Comparison of ENCODE assay signal across 28 cellular contexts in the genomic region with DNA sequence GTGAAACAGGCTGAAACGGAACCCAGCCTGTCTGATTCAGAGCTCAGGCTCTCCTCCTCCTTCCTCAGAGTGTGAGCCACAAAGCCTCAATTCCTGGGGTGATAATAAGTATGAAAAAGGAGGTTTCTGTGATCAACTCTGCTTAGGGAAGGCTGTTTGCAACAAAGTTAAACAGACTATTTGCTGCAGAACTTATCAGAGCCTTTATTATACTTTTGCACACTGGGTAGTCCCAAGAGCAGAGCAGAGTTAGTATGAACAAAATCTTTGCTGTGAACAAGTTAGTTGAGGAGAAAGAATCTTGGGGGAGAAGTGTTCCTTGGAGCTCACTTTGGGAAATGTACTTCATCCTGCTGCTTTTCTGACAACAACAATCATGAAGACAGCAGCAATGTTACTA.
"Had no signal": no experiment of that assay in that cellular context is flagged by ENCODE, and none has a peak within 500 bp of the region (broad histone marks: within the 10 kb centered on the region; RNA-seq: fewer than 3 reads in every experiment).

No MANE protein-coding gene starts in this region.

- H3K9me3 ChIP-seq: stomach, suprapubic skin, testis, thoracic aorta, thyroid gland, tibial artery, tibial nerve, transverse colon, upper lobe of left lung, upper lobe of right lung, uterus, vagina had no signal

- H3K36me3 ChIP-seq: stomach, suprapubic skin, thoracic aorta, thyroid gland, tibial artery, tibial nerve, transverse colon, upper lobe of left lung, upper lobe of right lung, uterus, vagina had no signal

- DNase-seq: stimulated activated CD4-positive, alpha-beta T cell treated with anti-CD3 and anti-CD28 coated beads, Interleukin-2, amount 100 ng/mL, for 48 hours; stimulated activated CD4-positive, alpha-beta T cell treated with anti-CD3 and anti-CD28 coated beads, Interleukin-4, amount 100 ng/mL, for 1 hour; stimulated activated CD4-positive, alpha-beta T cell treated with anti-CD3 and anti-CD28 coated beads, Interleukin-4, amount 100 ng/mL, for 24 hours; stimulated activated CD4-positive, alpha-beta T cell treated with anti-CD3 and anti-CD28 coated beads, Interleukin-4, amount 100 ng/mL, for 4 hours; stimulated activated CD8-positive, alpha-beta memory T cell treated with anti-CD3 and anti-CD28 coated beads, Interleukin-4, amount 100 ng/mL, for 48 hours; stimulated activated naive B cell treated with anti-CD40 and anti-IgM and Interleukin-4, amounts not matched to agents 10 μg/mL and 1 μg/mL and 100 μg/mL, for 72 hours; stimulated activated naive CD4-positive, alpha-beta T cell; stimulated activated naive CD4-positive, alpha-beta T cell treated with Interleukin-2 at 50 U/mL for 16 hours; stimulated activated naive CD8-positive, alpha-beta T cell treated with anti-CD3 and anti-CD28 coated beads, Interleukin-15, amount 100 ng/mL, for 72 hours; stimulated activated naive CD8-positive, alpha-beta T cell treated with anti-CD3 and anti-CD28 coated beads, Interleukin-15, Interleukin-2, amounts not matched to agents 100 U/mL and 50 U/mL, for 24 hours; stomach; substantia nigra; testis; thyroid gland; tibial artery; transverse colon; upper lobe of left lung; upper lobe of right lung; uterus had no signal

- H3K4me1 Mint-ChIP-seq: stimulated activated memory B cell treated with anti-CD40 and anti-IgM and Interleukin-4, amounts not matched to agents 10 μg/mL and 1 μg/mL and 100 μg/mL, for 72 hours had no signal

- H3K36me3 Mint-ChIP-seq: stimulated activated effector memory CD8-positive, alpha-beta T cell treated with anti-CD3 and anti-CD28 coated beads, Interleukin-12 subunit alpha, Interleukin-12 subunit beta, amount 100 ng/mL, for 72 hours; stimulated activated memory B cell treated with anti-CD40 and anti-IgM and Interleukin-4, amounts not matched to agents 10 μg/mL and 1 μg/mL and 100 μg/mL, for 72 hours; stimulated activated naive B cell treated with anti-CD40 and anti-IgM and Interleukin-4, amounts not matched to agents 10 μg/mL and 1 μg/mL and 100 μg/mL, for 72 hours; type B pancreatic cell had no signal

- H3K4me3 Mint-ChIP-seq: stimulated activated effector memory CD8-positive, alpha-beta T cell treated with anti-CD3 and anti-CD28 coated beads, Interleukin-12 subunit alpha, Interleukin-12 subunit beta, amount 100 ng/mL, for 72 hours; stimulated activated memory B cell treated with anti-CD40 and anti-IgM and Interleukin-4, amounts not matched to agents 10 μg/mL and 1 μg/mL and 100 μg/mL, for 72 hours; stimulated activated naive B cell treated with anti-CD40 and anti-IgM and Interleukin-4, amounts not matched to agents 10 μg/mL and 1 μg/mL and 100 μg/mL, for 72 hours; stimulated activated naive CD8-positive, alpha-beta T cell treated with anti-CD3 and anti-CD28 coated beads, Interleukin-15, amount 100 ng/mL, for 72 hours; stimulated activated naive CD8-positive, alpha-beta T cell treated with anti-CD3 and anti-CD28 coated beads, Interleukin-15, Interleukin-2, amounts not matched to agents 100 ng/mL and 50 ng/mL, for 24 hours; type B pancreatic cell had no signal

- H3K27ac ChIP-seq: stomach, suprapubic skin, testis, thoracic aorta, thyroid gland, tibial artery, tibial nerve, transverse colon, upper lobe of left lung, upper lobe of right lung, uterus, vagina had no signal

- H3K27ac Mint-ChIP-seq: stimulated activated effector memory CD8-positive, alpha-beta T cell treated with anti-CD3 and anti-CD28 coated beads, Interleukin-12 subunit alpha, Interleukin-12 subunit beta, amount 100 ng/mL, for 72 hours; stimulated activated memory B cell treated with anti-CD40 and anti-IgM and Interleukin-4, amounts not matched to agents 10 μg/mL and 1 μg/mL and 100 μg/mL, for 72 hours; stimulated activated naive B cell treated with anti-CD40 and anti-IgM and Interleukin-4, amounts not matched to agents 10 μg/mL and 1 μg/mL and 100 μg/mL, for 72 hours; stimulated activated naive CD8-positive, alpha-beta T cell treated with anti-CD3 and anti-CD28 coated beads, Interleukin-15, amount 100 ng/mL, for 72 hours; stimulated activated naive CD8-positive, alpha-beta T cell treated with anti-CD3 and anti-CD28 coated beads, Interleukin-15, Interleukin-2, amounts not matched to agents 100 ng/mL and 50 ng/mL, for 24 hours; type B pancreatic cell had no signal

- ATAC-seq: stimulated activated effector memory CD8-positive, alpha-beta T cell treated with anti-CD3 and anti-CD28 coated beads, Interleukin-12 subunit alpha, Interleukin-12 subunit beta, amount 100 ng/mL, for 72 hours; stimulated activated memory B cell treated with anti-CD40 and anti-IgM and Interleukin-4, amounts not matched to agents 10 μg/mL and 1 μg/mL and 100 μg/mL, for 72 hours; stimulated activated naive B cell treated with anti-CD40 and anti-IgM and Interleukin-4, amounts not matched to agents 10 μg/mL and 1 μg/mL and 100 μg/mL, for 72 hours; stimulated activated naive CD8-positive, alpha-beta T cell treated with anti-CD3 and anti-CD28 coated beads, Interleukin-15, amount 100 ng/mL, for 72 hours; stimulated activated naive CD8-positive, alpha-beta T cell treated with anti-CD3 and anti-CD28 coated beads, Interleukin-15, Interleukin-2, amounts not matched to agents 100 U/mL and 50 U/mL, for 24 hours; upper lobe of right lung had no signal

- H3K9me3 Mint-ChIP-seq: stimulated activated effector memory CD8-positive, alpha-beta T cell treated with anti-CD3 and anti-CD28 coated beads, Interleukin-12 subunit alpha, Interleukin-12 subunit beta, amount 100 ng/mL, for 72 hours; stimulated activated memory B cell treated with anti-CD40 and anti-IgM and Interleukin-4, amounts not matched to agents 10 μg/mL and 1 μg/mL and 100 μg/mL, for 72 hours; stimulated activated naive B cell treated with anti-CD40 and anti-IgM and Interleukin-4, amounts not matched to agents 10 μg/mL and 1 μg/mL and 100 μg/mL, for 72 hours; stimulated activated naive CD8-positive, alpha-beta T cell treated with anti-CD3 and anti-CD28 coated beads, Interleukin-15, amount 100 ng/mL, for 72 hours; stimulated activated naive CD8-positive, alpha-beta T cell treated with anti-CD3 and anti-CD28 coated beads, Interleukin-15, Interleukin-2, amounts not matched to agents 100 ng/mL and 50 ng/mL, for 24 hours; type B pancreatic cell had no signal

- H3K4me1 ChIP-seq: stomach, suprapubic skin, testis, thyroid gland, tibial artery, tibial nerve, transverse colon, upper lobe of left lung, upper lobe of right lung, uterus, vagina had no signal

- FAIRE-seq: urothelium cell line had no signal

- H3K27me3 ChIP-seq: testis, thyroid gland, transverse colon, upper lobe of left lung, uterus, vagina had no signal

- H3K4me3 ChIP-seq: stomach, suprapubic skin, testis, thoracic aorta, thyroid gland, tibial artery, tibial nerve, transverse colon, upper lobe of left lung, upper lobe of right lung, uterus, vagina had no signal

- H3K27me3 Mint-ChIP-seq: stimulated activated naive CD8-positive, alpha-beta T cell treated with anti-CD3 and anti-CD28 coated beads, Interleukin-15, amount 100 ng/mL, for 72 hours; stimulated activated naive CD8-positive, alpha-beta T cell treated with anti-CD3 and anti-CD28 coated beads, Interleukin-15, Interleukin-2, amounts not matched to agents 100 ng/mL and 50 ng/mL, for 24 hours had no signal
